Comparison of ENCODE assay signal across 9 cellular contexts in the genomic region with DNA sequence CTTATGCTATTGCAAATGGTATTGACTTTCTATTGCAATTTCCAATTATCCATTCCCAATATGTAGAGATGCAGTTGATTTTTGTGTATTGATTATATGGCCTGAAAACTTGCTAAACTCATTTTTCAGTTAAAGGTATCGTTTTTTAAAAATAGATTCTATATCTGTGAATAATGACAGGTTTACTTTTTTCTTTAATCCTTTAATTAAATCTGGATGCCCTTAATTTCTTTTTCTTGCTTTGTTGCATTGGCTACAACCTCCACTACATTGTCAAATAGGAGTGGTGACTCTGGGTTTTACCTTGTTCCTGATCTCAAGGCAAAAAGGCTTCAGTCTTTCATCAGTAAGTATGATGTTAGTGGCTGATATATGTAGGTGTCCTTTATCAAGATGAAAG.
"Had no signal": no experiment of that assay in that cellular context is flagged by ENCODE, and none has a peak within 500 bp of the region (broad histone marks: within the 10 kb centered on the region; RNA-seq: fewer than 3 reads in every experiment).

No MANE protein-coding gene starts in this region.

- H3K36me3 ChIP-seq: HAP-1 had no signal

- H3K4me1 ChIP-seq: HAP-1 had no signal

- DNase-seq: GM23248, GOT3, H7, H9, HCEC 1CT, HFFc6 had no signal

- H3K4me3 ChIP-seq: GM23248, GM23338, HAP-1 had no signal

- H3K27ac ChIP-seq: GM23248 had no signal

- H3K9me3 ChIP-seq: HAP-1 had no signal

- ATAC-seq: GM23338, HCT116 had no signal

- H3K4me3 Mint-ChIP-seq: GM23338, H9, HFFc6 had no signal

- H3K27ac Mint-ChIP-seq: GM23338, H9, HFFc6 had no signal
